Comparison of ENCODE assay signal across 15 cellular contexts in the genomic region with DNA sequence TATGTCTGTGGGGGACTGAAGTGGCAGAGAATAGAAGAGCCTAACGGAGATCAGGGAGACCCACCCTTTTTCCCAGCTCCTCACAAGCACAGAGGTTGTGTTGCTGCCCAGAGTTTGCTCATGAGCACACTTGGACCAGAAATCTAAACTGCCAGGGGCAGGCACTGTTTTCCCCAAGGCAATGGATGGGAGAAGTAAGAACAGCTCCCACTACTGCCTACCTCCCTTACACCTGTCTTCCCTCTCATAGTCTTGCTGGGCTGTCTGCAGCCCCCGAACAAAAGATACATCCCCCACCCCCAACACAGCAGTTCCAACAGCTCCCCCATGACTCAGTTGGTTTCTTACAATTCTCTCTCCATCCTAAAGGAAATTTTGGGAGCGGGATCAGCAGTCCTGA. TPM values are rescaled to one million over a fixed set of nuclear protein-coding genes. Genes with fewer than 3 reads are reported as not detected.
DNase-seq lines count a peak whose midpoint lies in the region; ATAC-seq and TF ChIP-seq lines count a peak whose summit lies in the region.
"Had no signal": no experiment of that assay in that cellular context is flagged by ENCODE, and none has a peak within 500 bp of the region (broad histone marks: within the 10 kb centered on the region; RNA-seq: fewer than 3 reads in every experiment).

No MANE protein-coding gene starts in this region.

- H2BK20ac ChIP-seq in IMR-90 (ENCODE audit: low read depth, low read length), result no peak overlapping the region

- peaks cover 20% of the 10 kb centered on the region for H3K9me3 Mint-ChIP-seq in osteocyte (ENCODE audit: unreplicated experiment)
- peaks cover 11% of the 10 kb centered on the region for H3K9me3 Mint-ChIP-seq in activated CD4-positive, alpha-beta memory T cell treated with anti-CD3 and anti-CD28 coated beads for 36 hours

- H4K5ac ChIP-seq in IMR-90 (ENCODE audit: low read depth, low read length), result no peak overlapping the region

- H3K36me3 ChIP-seq in IMR-90 (ENCODE audit: control insufficient read depth, insufficient read depth, low read length) (no peaks in the 10 kb centered on the region), hepatocyte (replicated peaks; ENCODE audit: insufficient read depth, low read depth) (no peaks in the 10 kb centered on the region)

- H3K36me3 Mint-ChIP-seq in osteocyte (ENCODE audit: unreplicated experiment), result peaks cover 2% of the 10 kb centered on the region
- H3K36me3 Mint-ChIP-seq in activated CD4-positive, alpha-beta memory T cell treated with anti-CD3 and anti-CD28 coated beads for 36 hours, result peaks cover 41% of the 10 kb centered on the region

- intact Hi-C loops in IMR-90 (cut with micrococcal nuclease), result no loop called here
- intact Hi-C loops in activated CD4-positive, alpha-beta memory T cell treated with anti-CD3 and anti-CD28 coated beads for 36 hours (cut with micrococcal nuclease), result no loop called here

- no peak overlapping the region for H3K9ac ChIP-seq in IMR-90 (ENCODE audit: low read depth, low read length)

- H3K4me3 ChIP-seq in IMR-90 (ENCODE audit: insufficient read depth, low read depth, low read length) (no peak overlapping the region), hepatocyte (no peak overlapping the region)

- TF ChIP-seq POLR2A in IMR-90 (IDR thresholded peaks at IDR 0.05; ENCODE audit: low read depth, low read length), result no peak

- H3K27me3 ChIP-seq in IMR-90 (ENCODE audit: control insufficient read depth, insufficient read depth, low read length) (no peaks in the 10 kb centered on the region), hepatocyte (no peaks in the 10 kb centered on the region)

- H3K4me1 ChIP-seq in IMR-90 (ENCODE audit: control insufficient read depth, insufficient read depth, low read length), result no peaks in the 10 kb centered on the region
- H3K4me1 ChIP-seq in hepatocyte (ENCODE audit: insufficient read depth), result no peaks in the 10 kb centered on the region
- H3K4me1 ChIP-seq: Caco-2 had no signal

- WGBS in IMR-90 (ENCODE audit: extremely low coverage in 2 of 2, insufficient read length in 1 of 2), 2 experiments, result 40% methylated on average over 1 of the region's 3 CpGs; no CpG with 5 or more reads in 1 of the 2 experiments
- 84% methylated on average over 3 of the region's 3 CpGs for WGBS in hepatocyte (ENCODE audit: low lambda C conversion rate, missing lambda C conversion rate)

- H3K4me3 Mint-ChIP-seq in osteocyte (ENCODE audit: unreplicated experiment), result no peak overlapping the region
- no peak overlapping the region for H3K4me3 Mint-ChIP-seq in activated CD4-positive, alpha-beta memory T cell treated with anti-CD3 and anti-CD28 coated beads for 36 hours
- H3K4me3 Mint-ChIP-seq: CD4-positive, alpha-beta T cell had no signal

- H3K14ac ChIP-seq in IMR-90 (replicated peaks; ENCODE audit: low read depth, low read length), result no peak overlapping the region

- H2BK120ac ChIP-seq in IMR-90 (ENCODE audit: low read depth, low read length), result no peak overlapping the region

- peak overlapping the region; percentile 56 for H2AFZ ChIP-seq in IMR-90 (replicated peaks; ENCODE audit: low read length, poor library complexity)
- no peak overlapping the region for H2AFZ ChIP-seq in hepatocyte

- H3K23ac ChIP-seq in IMR-90 (ENCODE audit: low read depth, low read length), result no peak overlapping the region

- no peaks in the 10 kb centered on the region for H3K27me3 Mint-ChIP-seq in osteocyte (ENCODE audit: unreplicated experiment)
- no peaks in the 10 kb centered on the region for H3K27me3 Mint-ChIP-seq in activated CD4-positive, alpha-beta memory T cell treated with anti-CD3 and anti-CD28 coated beads for 36 hours
- H3K27me3 Mint-ChIP-seq: CD4-positive, alpha-beta T cell; IgD-negative memory B cell had no signal

- no peak for TF ChIP-seq CTCF in IMR-90 (conservative IDR thresholded peaks at IDR 0.05; ENCODE audit: low read depth, low read length)
- TF ChIP-seq CTCF in osteocyte (IDR thresholded peaks at IDR 0.05), result no peak
- TF ChIP-seq CTCF in hepatocyte (IDR thresholded peaks at IDR 0.05; ENCODE audit: poor library complexity), result no peak

- peaks cover 40% of the 10 kb centered on the region for H3K4me1 Mint-ChIP-seq in osteocyte (ENCODE audit: unreplicated experiment)
- H3K4me1 Mint-ChIP-seq in activated CD4-positive, alpha-beta memory T cell treated with anti-CD3 and anti-CD28 coated beads for 36 hours (ENCODE audit: low read depth), result peaks cover 6% of the 10 kb centered on the region

- H3K27ac ChIP-seq in IMR-90 (ENCODE audit: insufficient read depth, low read length), result no peak overlapping the region
- H3K27ac ChIP-seq in caudate nucleus (ENCODE audit: low read depth, low read length), result peak overlapping the region; percentile 72
- no peak overlapping the region for H3K27ac ChIP-seq in hepatocyte
- H3K27ac ChIP-seq: C4-2B had no signal

- in situ Hi-C loops in IMR-90 (cut with MboI; ENCODE audit: low sequenced_read_pairs), result no loop called here

- no peaks in the 10 kb centered on the region for H3K79me2 ChIP-seq in hepatocyte

- H3K9me3 ChIP-seq in IMR-90 (ENCODE audit: control insufficient read depth, insufficient read depth, low read length) (no peaks in the 10 kb centered on the region), hepatocyte (ENCODE audit: low read depth) (no peaks in the 10 kb centered on the region)
- H3K9me3 ChIP-seq: Caco-2 had no signal

- H4K91ac ChIP-seq in IMR-90 (ENCODE audit: insufficient read depth, low read depth, low read length), result no peak overlapping the region

- ATAC-seq in IMR-90 (ENCODE audit: low read depth), result no peak

- DNase-seq in IMR-90 (no peak), caudate nucleus (lab: John Stamatoyannopoulos, UW) (no peak), osteocyte (ENCODE audit: extremely low spot score, unreplicated experiment) (no peak), NCI-H1417 treated with DMSO at 0.1 percent for 48 hours (lab: John Stamatoyannopoulos, UW) (no peak), hepatocyte (ENCODE audit: low spot score) (no peak)
- DNase-seq in activated CD4-positive, alpha-beta memory T cell treated with anti-CD3 and anti-CD28 coated beads for 36 hours, result no peak
- DNase-seq: AML-193; Caco-2; CD4-positive, alpha-beta T cell; DMS79; GDM1; GOT3; H7 had no signal

- H2BK5ac ChIP-seq in IMR-90 (ENCODE audit: low read depth, low read length, poor library complexity, severe bottlenecking), result no peak overlapping the region

- no peak overlapping the region for H3K4me2 ChIP-seq in IMR-90 (ENCODE audit: low read depth, low read length)
- no peak overlapping the region for H3K4me2 ChIP-seq in hepatocyte

- CTCF ChIA-PET in IMR-90 (lab: Yijun Ruan, JAX), result no interaction called here
- CTCF ChIA-PET in activated CD4-positive, alpha-beta memory T cell treated with anti-CD3 and anti-CD28 coated beads for 36 hours (lab: Charles Lee), result interaction anchor here (1.3 kb wide), 1 partner anchor 36 kb away, joined by 4 read pairs; no protein-coding TSS in a partner anchor

- H3K4ac ChIP-seq in IMR-90 (ENCODE audit: low read depth, low read length), result no peak overlapping the region

- H4K20me1 ChIP-seq in IMR-90 (ENCODE audit: insufficient read depth, low read length) (no peaks in the 10 kb centered on the region), hepatocyte (ENCODE audit: insufficient read depth, poor library complexity, severe bottlenecking) (no peaks in the 10 kb centered on the region)

- no peak overlapping the region for H4K8ac ChIP-seq in IMR-90 (ENCODE audit: low read depth in 2 of 2, low read length in 2 of 2)

- H2AK5ac ChIP-seq in IMR-90 (ENCODE audit: low read depth, low read length), result no peak overlapping the region

- dilution Hi-C loops in IMR-90 (cut with HindIII; ENCODE audit: low sequenced_read_pairs, unreplicated experiment), result no loop called here

- BruUV-seq in IMR-90 (replicated peaks; lab: Mats Ljungman, UMichigan), result no TSS peak

- no peak overlapping the region for H3K18ac ChIP-seq in IMR-90 (ENCODE audit: low read depth, low read length)

- no peak for TF ChIP-seq RAD21 in IMR-90 (IDR thresholded peaks at IDR 0.05; ENCODE audit: low read length)

- POLR2A ChIA-PET in IMR-90 (lab: Charles Lee; ENCODE audit: unreplicated experiment), result no interaction called here
- POLR2A ChIA-PET in activated CD4-positive, alpha-beta memory T cell treated with anti-CD3 and anti-CD28 coated beads for 36 hours (lab: Charles Lee), result interaction anchor here (1.0 kb wide), 1 partner anchor 10 kb away, joined by 3 read pairs; no protein-coding TSS in a partner anchor

- no peaks in the 10 kb centered on the region for H3K9me2 ChIP-seq in hepatocyte (replicated peaks; ENCODE audit: insufficient read depth)

- no peak overlapping the region for H2AK9ac ChIP-seq in IMR-90 (replicated peaks; ENCODE audit: low read depth, low read length, poor library complexity)

- H2BK15ac ChIP-seq in IMR-90 (ENCODE audit: low read depth, low read length), result no peak overlapping the region

- H3K9me1 ChIP-seq in IMR-90 (ENCODE audit: insufficient read depth, low read length), result peaks cover 12% of the 10 kb centered on the region; the same call in 1 of the 2 replicates

- H3K27ac Mint-ChIP-seq in osteocyte (ENCODE audit: unreplicated experiment), result peak overlapping the region; percentile 79
- no peak overlapping the region for H3K27ac Mint-ChIP-seq in activated CD4-positive, alpha-beta memory T cell treated with anti-CD3 and anti-CD28 coated beads for 36 hours
- H3K27ac Mint-ChIP-seq: CD4-positive, alpha-beta T cell; IgD-negative memory B cell had no signal

- H3K56ac ChIP-seq in IMR-90 (ENCODE audit: extremely low read depth, insufficient read depth, low read length), result no peak overlapping the region

- H3K79me1 ChIP-seq in IMR-90 (ENCODE audit: low read depth in 1 of 2, low read length in 2 of 2), result no peaks in the 10 kb centered on the region

TF ChIP-seq in IMR-90, 13 proteins besides CTCF, POLR2A, EP300 and RAD21 (continues in another document):
- TF ChIP-seq SMC3 (IDR thresholded peaks at IDR 0.05; ENCODE audit: low read depth, low read length) (no peak), MAZ (IDR thresholded peaks at IDR 0.05; ENCODE audit: borderline replicate concordance, low read depth, low read length) (no peak), BHLHE40 (IDR thresholded peaks at IDR 0.05; ENCODE audit: low read depth, low read length) (no peak)
- TF ChIP-seq, protein P1, sequence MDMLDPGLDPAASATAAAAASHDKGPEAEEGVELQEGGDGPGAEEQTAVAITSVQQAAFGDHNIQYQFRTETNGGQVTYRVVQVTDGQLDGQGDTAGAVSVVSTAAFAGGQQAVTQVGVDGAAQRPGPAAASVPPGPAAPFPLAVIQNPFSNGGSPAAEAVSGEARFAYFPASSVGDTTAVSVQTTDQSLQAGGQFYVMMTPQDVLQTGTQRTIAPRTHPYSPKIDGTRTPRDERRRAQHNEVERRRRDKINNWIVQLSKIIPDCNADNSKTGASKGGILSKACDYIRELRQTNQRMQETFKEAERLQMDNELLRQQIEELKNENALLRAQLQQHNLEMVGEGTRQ (IDR thresholded peaks at IDR 0.05; ENCODE audit: low read depth, low read length), result no peak

RNA-seq across cellular contexts. Expression of a gene that starts 48.1 kb away (rescaled TPM):
- under 0.01 and 1.1 TPM in 2 replicates for total RNA-seq in IMR-90 (2012; rRNA removed)
- polyA plus RNA-seq in IMR-90 (2012; rRNA removed), result 0.07 and 0.29 TPM in 2 replicates
- 0.03 and 0.26 TPM in 2 replicates for polyA plus RNA-seq in IMR-90 (2012; cell fraction: cytosol; rRNA removed)
- polyA plus RNA-seq in IMR-90 (2012; cell fraction: nucleus; rRNA removed; ENCODE audit: low replicate concordance), result 0.15 and 0.55 TPM in 2 replicates
- 0.46 and 0.81 TPM in 2 replicates for total RNA-seq in osteocyte
- total RNA-seq in activated CD4-positive, alpha-beta memory T cell treated with anti-CD3 and anti-CD28 coated beads for 36 hours, result 10 to 100 TPM; 63.9 to 66.8 TPM
- total RNA-seq in hepatocyte, result 0.07 and 0.16 TPM in 2 replicates
- polyA plus RNA-seq in hepatocyte, result not detected in 2 replicates
- total RNA-seq: H7 had no signal

Comparison
In these comparisons a context has a peak if more than half of its experiments do, and no peak if none do; other contexts are left out.
1. RNA of a gene that starts 48.1 kb away (total RNA-seq): 63.9 to 66.8 TPM in activated CD4-positive, alpha-beta memory T cell treated with anti-CD3 and anti-CD28 coated beads for 36 hours; under 0.01 to 1.1 TPM in IMR-90, 0.46 to 0.81 TPM in osteocyte and 0.07 to 0.16 TPM in hepatocyte; every median in the first group is over 10 times any median in the second.